ENCODE assay signal across 10 cellular contexts in the genomic region with DNA sequence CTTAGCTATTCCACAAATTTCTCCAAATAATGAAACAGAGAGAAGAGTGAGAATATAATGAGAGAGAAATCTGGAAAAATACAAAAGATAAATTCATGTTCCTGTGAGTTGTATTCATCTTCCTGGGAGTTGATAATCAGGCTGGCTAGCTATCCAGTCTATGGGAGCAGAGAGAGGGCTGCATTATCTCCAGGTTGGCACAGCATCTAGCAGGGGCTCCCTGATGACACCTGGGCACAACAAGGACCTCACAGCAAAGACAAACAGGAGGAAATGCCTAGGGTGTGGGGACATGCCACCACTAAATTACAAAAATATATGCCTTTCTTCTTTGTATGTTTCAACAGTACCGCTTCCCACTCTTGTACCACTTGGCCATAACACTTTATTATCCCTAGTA. TPM values are rescaled to one million over a fixed set of nuclear protein-coding genes. Genes with fewer than 3 reads are reported as not detected.
DNase-seq lines count a peak whose midpoint lies in the region; ATAC-seq and TF ChIP-seq lines count a peak whose summit lies in the region.
"Had no signal": no experiment of that assay in that cellular context is flagged by ENCODE, and none has a peak within 500 bp of the region (broad histone marks: within the 10 kb centered on the region; RNA-seq: fewer than 3 reads in every experiment).

No MANE protein-coding gene starts in this region.

- peak overlapping the region; percentile 93 to 98 (median 96) for H3K4me3 Mint-ChIP-seq in CD4-positive, CD25-positive, alpha-beta regulatory T cell
- peak overlapping the region; percentile 91 for H3K4me3 Mint-ChIP-seq in dendritic cell treated with granulocyte-macrophage colony-stimulating factor and Interleukin-4, amounts not matched to agents 40 ng/mL and 50 ng/mL, for 4 days
- peak overlapping the region; percentile 96 for H3K4me3 Mint-ChIP-seq in neural crest cell

- ATAC-seq in CD4-positive, CD25-positive, alpha-beta regulatory T cell (ENCODE audit: low read depth in 2 of 2), result no peak

- no peak for TF ChIP-seq CTCF in neural crest cell (conservative IDR thresholded peaks at IDR 0.05)

- intact Hi-C loops in dendritic cell treated with granulocyte-macrophage colony-stimulating factor and Interleukin-4, amounts not matched to agents 40 ng/mL and 50 ng/mL, for 4 days (cut with micrococcal nuclease), result loop anchor here (5.0 kb wide), 1 partner anchor 198 kb away; the partner anchor contains the start of gene MAPKBP1

- DNase-seq in CD4-positive, CD25-positive, alpha-beta regulatory T cell, result no peak
- DNase-seq in Karpas-422, result no peak
- DNase-seq in neural crest cell (ENCODE audit: low read depth, low spot score), result no peak
- DNase-seq in NCI-H526 treated with DMSO at 0.1 percent for 48 hours (lab: John Stamatoyannopoulos, UW), result no peak
- DNase-seq in NCI-H1105 (lab: John Stamatoyannopoulos, UW), result no peak
- DNase-seq in midbrain (lab: John Stamatoyannopoulos, UW), result no peak
- no peak for DNase-seq in NCI-H446 (lab: John Stamatoyannopoulos, UW)
- DNase-seq: GF-D8 had no signal

- H3K27me3 ChIP-seq in CD4-positive, CD25-positive, alpha-beta regulatory T cell (ENCODE audit: control insufficient read depth, insufficient read depth, low read length), result peaks cover 4% of the 10 kb centered on the region
- no peaks in the 10 kb centered on the region for H3K27me3 ChIP-seq in Karpas-422 (ENCODE audit: low read length)

- H3K27ac Mint-ChIP-seq in CD4-positive, CD25-positive, alpha-beta regulatory T cell, result peak overlapping the region; percentile 91 to 98 (median 96)
- H3K27ac Mint-ChIP-seq in dendritic cell treated with granulocyte-macrophage colony-stimulating factor and Interleukin-4, amounts not matched to agents 40 ng/mL and 50 ng/mL, for 4 days, result peak overlapping the region; percentile 93
- H3K27ac Mint-ChIP-seq in neural crest cell (ENCODE audit: unreplicated experiment), result no peak overlapping the region

- peaks cover 31 to 58% (median 48%) of the 10 kb centered on the region in 4 donors for H3K4me1 Mint-ChIP-seq in CD4-positive, CD25-positive, alpha-beta regulatory T cell
- H3K4me1 Mint-ChIP-seq in dendritic cell treated with granulocyte-macrophage colony-stimulating factor and Interleukin-4, amounts not matched to agents 40 ng/mL and 50 ng/mL, for 4 days (ENCODE audit: low read depth), result peaks cover 71% of the 10 kb centered on the region
- H3K4me1 Mint-ChIP-seq in neural crest cell, result peaks cover 33% of the 10 kb centered on the region

- H2AFZ ChIP-seq in Karpas-422 (ENCODE audit: low read length), result no peak overlapping the region

- peak overlapping the region; percentile 89 for H3K4me3 ChIP-seq in CD4-positive, CD25-positive, alpha-beta regulatory T cell (ENCODE audit: low read depth, low read length)
- H3K4me3 ChIP-seq in Karpas-422 (ENCODE audit: low read length), result peak overlapping the region; percentile 80

- H3K9ac ChIP-seq in Karpas-422 (ENCODE audit: low read length), result peak overlapping the region; percentile 80

- no peaks in the 10 kb centered on the region for H3K9me2 ChIP-seq in Karpas-422 (replicated peaks; ENCODE audit: insufficient read depth, low read length)

- no peaks in the 10 kb centered on the region for H3K36me3 ChIP-seq in CD4-positive, CD25-positive, alpha-beta regulatory T cell (ENCODE audit: control insufficient read depth, insufficient read depth, low read length)
- H3K36me3 ChIP-seq in Karpas-422 (ENCODE audit: insufficient read depth, low read length), result no peaks in the 10 kb centered on the region

- H3K27ac ChIP-seq in CD4-positive, CD25-positive, alpha-beta regulatory T cell (ENCODE audit: insufficient read depth, low read length, poor library complexity, severe bottlenecking), result peak overlapping the region; percentile 88
- peak overlapping the region; percentile 95 for H3K27ac ChIP-seq in Karpas-422 (ENCODE audit: low read length)

- H3K79me2 ChIP-seq in Karpas-422 (ENCODE audit: low read length), result peaks cover 60% of the 10 kb centered on the region

- no peaks in the 10 kb centered on the region for H3K9me3 ChIP-seq in CD4-positive, CD25-positive, alpha-beta regulatory T cell (ENCODE audit: control insufficient read depth in 2 of 2, low read length in 2 of 2)
- H3K9me3 ChIP-seq in Karpas-422 (ENCODE audit: low read length), result no peaks in the 10 kb centered on the region

- peaks cover 3% of the 10 kb centered on the region; the same call in 1 of the 2 replicates for H4K20me1 ChIP-seq in Karpas-422 (ENCODE audit: insufficient read depth, low read depth, low read length)

- peak overlapping the region; percentile 90 for H3K4me2 ChIP-seq in Karpas-422 (ENCODE audit: low read depth, low read length, poor library complexity, severe bottlenecking)

- peaks cover 46% of the 10 kb centered on the region for H3K4me1 ChIP-seq in CD4-positive, CD25-positive, alpha-beta regulatory T cell (ENCODE audit: control insufficient read depth, insufficient read depth, low read length, poor library complexity, severe bottlenecking)
- peaks cover 57% of the 10 kb centered on the region for H3K4me1 ChIP-seq in Karpas-422 (ENCODE audit: low read length)

- H3K9me3 Mint-ChIP-seq in CD4-positive, CD25-positive, alpha-beta regulatory T cell, result peaks cover 0 to 2% (median 0%) of the 10 kb centered on the region in 7 donors
- H3K9me3 Mint-ChIP-seq in dendritic cell treated with granulocyte-macrophage colony-stimulating factor and Interleukin-4, amounts not matched to agents 40 ng/mL and 50 ng/mL, for 4 days, result no peaks in the 10 kb centered on the region
- no peaks in the 10 kb centered on the region for H3K9me3 Mint-ChIP-seq in neural crest cell

- H3K27me3 Mint-ChIP-seq in CD4-positive, CD25-positive, alpha-beta regulatory T cell, result peaks cover 10% of the 10 kb centered on the region
- H3K27me3 Mint-ChIP-seq in dendritic cell treated with granulocyte-macrophage colony-stimulating factor and Interleukin-4, amounts not matched to agents 40 ng/mL and 50 ng/mL, for 4 days, result no peaks in the 10 kb centered on the region
- H3K27me3 Mint-ChIP-seq in neural crest cell (ENCODE audit: low read depth), result peaks cover 24% of the 10 kb centered on the region

- no peaks in the 10 kb centered on the region for H3K36me3 Mint-ChIP-seq in CD4-positive, CD25-positive, alpha-beta regulatory T cell
- H3K36me3 Mint-ChIP-seq in dendritic cell treated with granulocyte-macrophage colony-stimulating factor and Interleukin-4, amounts not matched to agents 40 ng/mL and 50 ng/mL, for 4 days (ENCODE audit: low read depth), result peaks cover 58% of the 10 kb centered on the region
- H3K36me3 Mint-ChIP-seq in neural crest cell (ENCODE audit: low read depth), result no peaks in the 10 kb centered on the region

RNA-seq across cellular contexts. Expression of gene EHD4, which starts 1.9 kb away (rescaled TPM):
- total RNA-seq in CD4-positive, CD25-positive, alpha-beta regulatory T cell, result 57.8 TPM
- 10 to 100 TPM in 3 of 4 donors, 1 to 10 TPM in 1; 9.3 to 14.2 (median 13.5) TPM for polyA plus RNA-seq in CD4-positive, CD25-positive, alpha-beta regulatory T cell
- total RNA-seq in Karpas-422 (2014; rRNA removed; shearing (Covaris generic); ENCODE audit: low replicate concordance), result 19.9 and 20.4 TPM in 2 replicates
- total RNA-seq in neural crest cell, result 8.3 and 9.3 TPM in 2 replicates

RNA-seq across cellular contexts. Expression of gene PLA2G4E, which starts 50.4 kb away (rescaled TPM):
- total RNA-seq in CD4-positive, CD25-positive, alpha-beta regulatory T cell, result not detected
- polyA plus RNA-seq in CD4-positive, CD25-positive, alpha-beta regulatory T cell, result not detected
- total RNA-seq in Karpas-422 (2014; rRNA removed; shearing (Covaris generic); ENCODE audit: low replicate concordance), result not detected in 2 replicates
- not detected in 2 replicates for total RNA-seq in neural crest cell
- total RNA-seq: LHCN-M2 had no signal
